ENCODE assay signal across 1 cellular context in the genomic region with DNA sequence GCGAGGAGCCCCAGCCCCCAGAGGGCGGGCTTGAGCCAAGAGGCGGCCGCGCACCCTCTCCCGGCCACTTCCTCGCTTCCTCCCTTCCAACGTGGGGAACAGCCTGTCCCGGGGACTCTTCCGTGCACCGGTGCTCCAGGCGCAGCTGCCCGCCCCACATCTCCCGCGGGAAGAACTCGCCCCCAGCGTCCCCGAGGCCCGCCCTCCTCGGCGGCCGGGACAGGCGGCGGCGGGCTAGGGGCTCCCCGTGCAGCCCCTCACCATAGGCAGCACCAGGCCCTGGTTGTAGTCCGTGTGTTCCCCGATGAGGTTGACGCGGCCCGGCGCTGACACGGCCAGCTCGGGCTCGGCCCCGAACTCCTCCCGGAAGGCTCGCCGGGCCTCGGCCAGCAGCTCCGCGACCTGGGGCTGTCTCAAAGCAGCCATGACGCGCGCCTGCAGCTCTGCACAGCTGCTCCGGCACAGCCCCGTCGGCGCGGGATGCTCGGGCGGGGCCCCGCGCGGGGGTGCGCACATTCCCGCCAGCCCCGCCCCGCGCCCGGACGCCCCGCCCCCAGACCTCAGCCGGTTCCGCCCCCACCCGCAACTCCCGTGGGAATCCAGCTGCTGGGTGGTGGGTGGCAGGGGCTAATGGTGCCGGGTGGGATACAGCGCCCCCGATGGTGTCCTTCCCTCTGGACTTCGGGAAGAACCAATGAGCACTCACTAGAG.
A peak's percentile ranks its signal among the peaks of the same experiment; 100 is the strongest.
TF ChIP-seq lines count a peak whose summit lies in the region.

GALK1 (minus strand) TSS at position 482 of the 711 bp plus-strand sequence; CDS start at position 426, 56 bp downstream.

TF ChIP-seq in HepG2, 621 proteins besides CTCF, POLR2A, EP300 and RAD21 (continued from another document and continues in another):
- TF ChIP-seq MTF1 (CRISPR knock-in tag; IDR thresholded peaks at IDR 0.05) (no peak), ZBTB14 (CRISPR knock-in tag; IDR thresholded peaks at IDR 0.05) (peak; percentile 68), ZNF441 (CRISPR knock-in tag; IDR thresholded peaks at IDR 0.05; ENCODE audit: borderline replicate concordance) (no peak), ZNF143 (CRISPR knock-in tag; IDR thresholded peaks at IDR 0.05) (no peak), YY1 (IDR thresholded peaks at IDR 0.05; ENCODE audit: insufficient read depth, insufficient replicate concordance, low read depth, low read length) (peak; percentile 72), SP5 (CRISPR knock-in tag; IDR thresholded peaks at IDR 0.05; ENCODE audit: borderline replicate concordance, low read depth) (0 out of 2 replicates have a peak, but pooled peaks have one; percentile 16), HOXA3 (CRISPR knock-in tag; IDR thresholded peaks at IDR 0.05) (no peak), ZNF607 (CRISPR knock-in tag; IDR thresholded peaks at IDR 0.05; ENCODE audit: borderline replicate concordance) (0 out of 2 replicates have a peak, but pooled peaks have one; percentile 29), NCOA1 (CRISPR knock-in tag; IDR thresholded peaks at IDR 0.05) (peak; percentile 38; the same call in 1 of the 2 replicates), ZNF883 (CRISPR knock-in tag; IDR thresholded peaks at IDR 0.05; ENCODE audit: not compliant biosample characterization) (no peak), ARNT2 (CRISPR knock-in tag; IDR thresholded peaks at IDR 0.05; ENCODE audit: low read depth) (0 out of 2 replicates have a peak, but pooled peaks have one; percentile 4), PAX8 (CRISPR knock-in tag; IDR thresholded peaks at IDR 0.05; ENCODE audit: borderline replicate concordance) (no peak), CCDC6 (CRISPR knock-in tag; IDR thresholded peaks at IDR 0.05) (no peak), AKNA (CRISPR knock-in tag; IDR thresholded peaks at IDR 0.05; ENCODE audit: borderline replicate concordance) (peak; percentile 50; the same call in 1 of the 2 replicates), BCL3 (CRISPR knock-in tag; IDR thresholded peaks at IDR 0.05) (no peak), JUND (CRISPR knock-in tag; IDR thresholded peaks at IDR 0.05) (peak; percentile 58; the same call in 1 of the 2 replicates), MED1 (CRISPR knock-in tag; IDR thresholded peaks at IDR 0.05) (no peak), MXD4 (CRISPR knock-in tag; IDR thresholded peaks at IDR 0.05) (no peak; the same call in 1 of the 2 replicates), ZMYM2 (CRISPR knock-in tag; IDR thresholded peaks at IDR 0.05) (peak; percentile 90; the same call in 1 of the 2 replicates), ZZZ3 (CRISPR knock-in tag; IDR thresholded peaks at IDR 0.05; ENCODE audit: borderline replicate concordance) (no peak), MXD1 (CRISPR knock-in tag; IDR thresholded peaks at IDR 0.05) (peak; percentile 77; the same call in 1 of the 2 replicates), ZMAT3 (CRISPR knock-in tag; conservative IDR thresholded peaks at IDR 0.05) (0 out of 2 replicates have a peak, but pooled peaks have one; percentile 28)
- TF ChIP-seq, protein P1, sequence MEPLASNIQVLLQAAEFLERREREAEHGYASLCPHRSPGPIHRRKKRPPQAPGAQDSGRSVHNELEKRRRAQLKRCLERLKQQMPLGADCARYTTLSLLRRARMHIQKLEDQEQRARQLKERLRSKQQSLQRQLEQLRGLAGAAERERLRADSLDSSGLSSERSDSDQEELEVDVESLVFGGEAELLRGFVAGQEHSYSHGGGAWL (CRISPR knock-in tag; IDR thresholded peaks at IDR 0.05) = peak; percentile 50; the same call in 1 of the 2 replicates
- TF ChIP-seq, protein P2, sequence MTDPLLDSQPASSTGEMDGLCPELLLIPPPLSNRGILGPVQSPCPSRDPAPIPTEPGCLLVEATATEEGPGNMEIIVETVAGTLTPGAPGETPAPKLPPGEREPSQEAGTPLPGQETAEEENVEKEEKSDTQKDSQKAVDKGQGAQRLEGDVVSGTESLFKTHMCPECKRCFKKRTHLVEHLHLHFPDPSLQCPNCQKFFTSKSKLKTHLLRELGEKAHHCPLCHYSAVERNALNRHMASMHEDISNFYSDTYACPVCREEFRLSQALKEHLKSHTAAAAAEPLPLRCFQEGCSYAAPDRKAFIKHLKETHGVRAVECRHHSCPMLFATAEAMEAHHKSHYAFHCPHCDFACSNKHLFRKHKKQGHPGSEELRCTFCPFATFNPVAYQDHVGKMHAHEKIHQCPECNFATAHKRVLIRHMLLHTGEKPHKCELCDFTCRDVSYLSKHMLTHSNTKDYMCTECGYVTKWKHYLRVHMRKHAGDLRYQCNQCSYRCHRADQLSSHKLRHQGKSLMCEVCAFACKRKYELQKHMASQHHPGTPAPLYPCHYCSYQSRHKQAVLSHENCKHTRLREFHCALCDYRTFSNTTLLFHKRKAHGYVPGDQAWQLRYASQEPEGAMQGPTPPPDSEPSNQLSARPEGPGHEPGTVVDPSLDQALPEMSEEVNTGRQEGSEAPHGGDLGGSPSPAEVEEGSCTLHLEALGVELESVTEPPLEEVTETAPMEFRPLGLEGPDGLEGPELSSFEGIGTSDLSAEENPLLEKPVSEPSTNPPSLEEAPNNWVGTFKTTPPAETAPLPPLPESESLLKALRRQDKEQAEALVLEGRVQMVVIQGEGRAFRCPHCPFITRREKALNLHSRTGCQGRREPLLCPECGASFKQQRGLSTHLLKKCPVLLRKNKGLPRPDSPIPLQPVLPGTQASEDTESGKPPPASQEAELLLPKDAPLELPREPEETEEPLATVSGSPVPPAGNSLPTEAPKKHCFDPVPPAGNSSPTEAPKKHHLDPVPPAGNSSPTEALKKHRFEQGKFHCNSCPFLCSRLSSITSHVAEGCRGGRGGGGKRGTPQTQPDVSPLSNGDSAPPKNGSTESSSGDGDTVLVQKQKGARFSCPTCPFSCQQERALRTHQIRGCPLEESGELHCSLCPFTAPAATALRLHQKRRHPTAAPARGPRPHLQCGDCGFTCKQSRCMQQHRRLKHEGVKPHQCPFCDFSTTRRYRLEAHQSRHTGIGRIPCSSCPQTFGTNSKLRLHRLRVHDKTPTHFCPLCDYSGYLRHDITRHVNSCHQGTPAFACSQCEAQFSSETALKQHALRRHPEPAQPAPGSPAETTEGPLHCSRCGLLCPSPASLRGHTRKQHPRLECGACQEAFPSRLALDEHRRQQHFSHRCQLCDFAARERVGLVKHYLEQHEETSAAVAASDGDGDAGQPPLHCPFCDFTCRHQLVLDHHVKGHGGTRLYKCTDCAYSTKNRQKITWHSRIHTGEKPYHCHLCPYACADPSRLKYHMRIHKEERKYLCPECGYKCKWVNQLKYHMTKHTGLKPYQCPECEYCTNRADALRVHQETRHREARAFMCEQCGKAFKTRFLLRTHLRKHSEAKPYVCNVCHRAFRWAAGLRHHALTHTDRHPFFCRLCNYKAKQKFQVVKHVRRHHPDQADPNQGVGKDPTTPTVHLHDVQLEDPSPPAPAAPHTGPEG (CRISPR knock-in tag; IDR thresholded peaks at IDR 0.05) = no peak; the same call in 1 of the 2 replicates
- TF ChIP-seq, protein P3, sequence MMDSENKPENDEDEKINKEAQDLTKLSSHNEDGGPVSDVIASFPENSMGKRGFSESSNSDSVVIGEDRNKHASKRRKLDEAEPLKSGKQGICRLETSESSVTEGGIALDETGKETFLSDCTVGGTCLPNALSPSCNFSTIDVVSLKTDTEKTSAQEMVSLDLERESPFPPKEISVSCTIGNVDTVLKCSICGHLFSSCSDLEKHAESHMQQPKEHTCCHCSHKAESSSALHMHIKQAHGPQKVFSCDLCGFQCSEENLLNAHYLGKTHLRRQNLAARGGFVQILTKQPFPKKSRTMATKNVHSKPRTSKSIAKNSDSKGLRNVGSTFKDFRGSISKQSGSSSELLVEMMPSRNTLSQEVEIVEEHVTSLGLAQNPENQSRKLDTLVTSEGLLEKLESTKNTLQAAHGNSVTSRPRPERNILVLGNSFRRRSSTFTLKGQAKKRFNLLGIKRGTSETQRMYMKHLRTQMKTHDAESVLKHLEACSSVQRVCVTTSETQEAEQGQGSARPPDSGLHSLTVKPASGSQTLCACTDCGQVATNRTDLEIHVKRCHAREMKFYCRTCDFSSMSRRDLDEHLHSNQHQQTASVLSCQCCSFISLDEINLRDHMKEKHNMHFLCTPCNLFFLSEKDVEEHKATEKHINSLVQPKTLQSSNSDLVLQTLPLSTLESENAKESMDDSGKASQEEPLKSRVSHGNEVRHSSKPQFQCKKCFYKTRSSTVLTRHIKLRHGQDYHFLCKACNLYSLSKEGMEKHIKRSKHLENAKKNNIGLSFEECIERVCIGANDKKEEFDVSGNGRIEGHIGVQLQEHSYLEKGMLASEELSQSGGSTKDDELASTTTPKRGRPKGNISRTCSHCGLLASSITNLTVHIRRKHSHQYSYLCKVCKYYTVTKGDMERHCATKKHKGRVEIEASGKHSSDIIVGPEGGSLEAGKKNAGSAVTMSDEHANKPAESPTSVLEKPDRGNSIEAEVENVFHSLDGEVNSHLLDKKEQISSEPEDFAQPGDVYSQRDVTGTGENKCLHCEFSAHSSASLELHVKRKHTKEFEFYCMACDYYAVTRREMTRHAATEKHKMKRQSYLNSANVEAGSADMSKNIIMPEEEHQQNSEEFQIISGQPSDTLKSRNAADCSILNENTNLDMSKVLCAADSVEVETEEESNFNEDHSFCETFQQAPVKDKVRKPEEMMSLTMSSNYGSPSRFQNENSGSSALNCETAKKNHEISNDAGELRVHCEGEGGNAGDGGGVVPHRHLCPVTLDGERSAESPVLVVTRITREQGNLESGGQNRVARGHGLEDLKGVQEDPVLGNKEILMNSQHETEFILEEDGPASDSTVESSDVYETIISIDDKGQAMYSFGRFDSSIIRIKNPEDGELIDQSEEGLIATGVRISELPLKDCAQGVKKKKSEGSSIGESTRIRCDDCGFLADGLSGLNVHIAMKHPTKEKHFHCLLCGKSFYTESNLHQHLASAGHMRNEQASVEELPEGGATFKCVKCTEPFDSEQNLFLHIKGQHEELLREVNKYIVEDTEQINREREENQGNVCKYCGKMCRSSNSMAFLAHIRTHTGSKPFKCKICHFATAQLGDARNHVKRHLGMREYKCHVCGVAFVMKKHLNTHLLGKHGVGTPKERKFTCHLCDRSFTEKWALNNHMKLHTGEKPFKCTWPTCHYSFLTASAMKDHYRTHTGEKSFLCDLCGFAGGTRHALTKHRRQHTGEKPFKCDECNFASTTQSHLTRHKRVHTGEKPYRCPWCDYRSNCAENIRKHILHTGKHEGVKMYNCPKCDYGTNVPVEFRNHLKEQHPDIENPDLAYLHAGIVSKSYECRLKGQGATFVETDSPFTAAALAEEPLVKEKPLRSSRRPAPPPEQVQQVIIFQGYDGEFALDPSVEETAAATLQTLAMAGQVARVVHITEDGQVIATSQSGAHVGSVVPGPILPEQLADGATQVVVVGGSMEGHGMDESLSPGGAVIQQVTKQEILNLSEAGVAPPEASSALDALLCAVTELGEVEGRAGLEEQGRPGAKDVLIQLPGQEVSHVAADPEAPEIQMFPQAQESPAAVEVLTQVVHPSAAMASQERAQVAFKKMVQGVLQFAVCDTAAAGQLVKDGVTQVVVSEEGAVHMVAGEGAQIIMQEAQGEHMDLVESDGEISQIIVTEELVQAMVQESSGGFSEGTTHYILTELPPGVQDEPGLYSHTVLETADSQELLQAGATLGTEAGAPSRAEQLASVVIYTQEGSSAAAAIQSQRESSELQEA (CRISPR knock-in tag; IDR thresholded peaks at IDR 0.05; ENCODE audit: not compliant biosample characterization) = peak; percentile 56
- TF ChIP-seq, protein P4, sequence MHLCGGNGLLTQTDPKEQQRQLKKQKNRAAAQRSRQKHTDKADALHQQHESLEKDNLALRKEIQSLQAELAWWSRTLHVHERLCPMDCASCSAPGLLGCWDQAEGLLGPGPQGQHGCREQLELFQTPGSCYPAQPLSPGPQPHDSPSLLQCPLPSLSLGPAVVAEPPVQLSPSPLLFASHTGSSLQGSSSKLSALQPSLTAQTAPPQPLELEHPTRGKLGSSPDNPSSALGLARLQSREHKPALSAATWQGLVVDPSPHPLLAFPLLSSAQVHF (CRISPR knock-in tag; IDR thresholded peaks at IDR 0.05) = no peak
